In genomic region chr13:114078501-114079451, GRCh38 we compare ENCODE assay signal across 8 cellular contexts. TPM values are rescaled to one million over a fixed set of nuclear protein-coding genes. Genes with fewer than 3 reads are reported as not detected.
A peak's percentile ranks its signal among the peaks of the same experiment; 100 is the strongest.
DNase-seq lines count a peak whose midpoint lies in the region; ATAC-seq and TF ChIP-seq lines count a peak whose summit lies in the region.

No MANE protein-coding gene starts in this region.

- peaks cover 0 to 44% (median 23%) of the 10 kb centered on the region in 3 donors for H3K4me1 ChIP-seq in gastroesophageal sphincter

- CTCF ChIA-PET in activated B cell treated with CpG ODN at 0.5 μM for 24 hours (lab: Charles Lee), result no interaction called here

- TF ChIP-seq POLR2A in gastroesophageal sphincter (IDR thresholded peaks at IDR 0.05), result no peak

- H3K36me3 Mint-ChIP-seq in activated B cell treated with CpG ODN at 0.5 μM for 24 hours (ENCODE audit: low read depth), result peaks cover 35% of the 10 kb centered on the region

- 43 to 77% methylated on average over 6 to 16 of the region's 38 CpGs for WGBS in gastroesophageal sphincter (ENCODE audit: low coverage in 1 of 2), 2 donors

- POLR2A ChIA-PET in activated B cell treated with CpG ODN at 0.5 μM for 24 hours (lab: Charles Lee), result no interaction called here

- peaks cover 0 to 10% of the 10 kb centered on the region in 2 donors for H3K36me3 ChIP-seq in gastroesophageal sphincter

- H3K4me3 Mint-ChIP-seq in activated B cell treated with CpG ODN at 0.5 μM for 24 hours, result no peak overlapping the region

- TF ChIP-seq CTCF in activated B cell treated with CpG ODN at 0.5 μM for 24 hours (IDR thresholded peaks at IDR 0.05), result no peak
- TF ChIP-seq CTCF in gastroesophageal sphincter (IDR thresholded peaks at IDR 0.05), result no peak

- no peak overlapping the region for H3K4me3 ChIP-seq in gastroesophageal sphincter

- no peak for TF ChIP-seq EP300 in gastroesophageal sphincter (IDR thresholded peaks at IDR 0.05)

- H3K9me3 ChIP-seq in gastroesophageal sphincter, result no peaks in the 10 kb centered on the region

- DNase-seq in GM03348 (ENCODE audit: low spot score), result peak; percentile 90
- DNase-seq in activated B cell treated with CpG ODN at 0.5 μM for 24 hours, result no peak
- peak; percentile 53 for DNase-seq in retina
- DNase-seq in NCI-H128 (lab: John Stamatoyannopoulos, UW; ENCODE audit: unreplicated experiment), result no peak
- DNase-seq in occipital lobe (lab: John Stamatoyannopoulos, UW), result no peak
- DNase-seq in stimulated activated CD8-positive, alpha-beta memory T cell treated with anti-CD3 and anti-CD28 coated beads, Interleukin-4, amount 100 ng/mL, for 48 hours, result no peak

- intact Hi-C loops in activated B cell treated with CpG ODN at 0.5 μM for 24 hours (cut with micrococcal nuclease), result no loop called here

- H3K9me3 Mint-ChIP-seq in activated B cell treated with CpG ODN at 0.5 μM for 24 hours, result no peaks in the 10 kb centered on the region

- H3K27ac Mint-ChIP-seq in activated B cell treated with CpG ODN at 0.5 μM for 24 hours, result peak overlapping the region; percentile 42

- peaks cover 14% of the 10 kb centered on the region for H3K4me1 Mint-ChIP-seq in activated B cell treated with CpG ODN at 0.5 μM for 24 hours

- H3K27me3 Mint-ChIP-seq in activated B cell treated with CpG ODN at 0.5 μM for 24 hours, result no peaks in the 10 kb centered on the region

- no peaks in the 10 kb centered on the region for H3K27me3 ChIP-seq in gastroesophageal sphincter

- peak overlapping the region; percentile 25 to 86 (median 80) for H3K27ac ChIP-seq in gastroesophageal sphincter

- ATAC-seq in activated B cell treated with CpG ODN at 0.5 μM for 24 hours (ENCODE audit: low read depth) (no peak), gastroesophageal sphincter (peak; percentile 83), GM21526 (IDR thresholded peaks at IDR 0.05; ENCODE audit: low FRiP score, unreplicated experiment) (no peak)

RNA-seq across cellular contexts. Expression of gene RASA3, which starts 53.6 kb away (rescaled TPM):
- total RNA-seq in activated B cell treated with CpG ODN at 0.5 μM for 24 hours (17.5 and 20.4 TPM in 2 replicates), gastroesophageal sphincter (10 to 100 TPM; 25.0 to 43.1 (median 30.2) TPM), occipital lobe (14.2 TPM)

Comparison
In these comparisons a context has a peak if more than half of its experiments do, and no peak if none do; other contexts are left out.
1. DNase-seq: peak in GM03348 (single experiment) and retina (single experiment); none in activated B cell treated with CpG ODN at 0.5 μM for 24 hours (single experiment), NCI-H128 (single experiment), occipital lobe (single experiment) and stimulated activated CD8-positive, alpha-beta memory T cell treated with anti-CD3 and anti-CD28 coated beads, Interleukin-4, amount 100 ng/mL, for 48 hours (single experiment).